Comparison of ENCODE assay signal across 8 cellular contexts in the genomic region with DNA sequence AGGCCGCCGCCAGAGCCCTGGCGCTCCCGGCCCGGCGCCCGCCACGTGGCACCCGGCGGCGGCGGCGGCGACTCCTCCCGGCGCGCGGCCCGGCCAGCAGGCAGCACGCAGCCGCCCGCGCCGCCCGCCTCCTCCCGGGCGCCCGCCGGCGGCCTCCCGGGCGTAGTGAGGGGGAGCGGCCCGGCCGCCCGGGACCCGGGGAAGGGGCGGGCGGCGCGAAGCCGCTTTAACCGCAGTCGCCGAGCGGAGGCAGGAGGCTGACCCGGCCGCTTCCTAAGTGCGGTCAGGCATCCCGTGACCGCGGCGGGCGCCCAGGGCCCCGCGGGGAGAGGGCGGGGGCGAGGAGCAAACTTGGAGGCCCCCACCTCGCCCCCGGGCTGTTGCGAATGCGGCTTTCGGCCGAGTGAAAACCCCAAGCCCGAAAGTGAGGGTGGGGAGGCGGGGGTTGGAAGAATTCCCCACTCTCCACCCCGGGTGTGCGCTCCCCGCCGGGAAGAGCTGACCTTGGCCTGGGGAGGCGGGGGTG. TPM values are rescaled to one million over a fixed set of nuclear protein-coding genes. Genes with fewer than 3 reads are reported as not detected.
A peak's percentile ranks its signal among the peaks of the same experiment; 100 is the strongest.
DNase-seq lines count a peak whose midpoint lies in the region; ATAC-seq and TF ChIP-seq lines count a peak whose summit lies in the region.

No MANE protein-coding gene starts in this region.

- peak; percentile 75 for DNase-seq in SIG-M5 treated with dmso at 0.1 percent for 504 hours (lab: John Stamatoyannopoulos, UW; ENCODE audit: unreplicated experiment)
- no peak for DNase-seq in SIG-M5 (lab: John Stamatoyannopoulos, UW)
- DNase-seq in activated gamma-delta T cell treated with anti-CD3 and anti-CD28 coated beads, Interleukin-2, amount 50 U/mL, for 16 hours (ENCODE audit: low read depth): peak; percentile 22
- peak; percentile 67 for DNase-seq in glutamatergic neuron
- DNase-seq in osteoblast (ENCODE audit: insufficient read length, low spot score, missing footprints): peak; percentile 93
- DNase-seq in NCI-H510A treated with DMSO at 0.1 percent for 48 hours (lab: John Stamatoyannopoulos, UW): no peak

- no peak overlapping the region for H3K27ac Mint-ChIP-seq in glutamatergic neuron (ENCODE audit: unreplicated experiment)

- H3K9me2 ChIP-seq in OCI-LY1 (ENCODE audit: low read depth, low read length): no peaks in the 10 kb centered on the region

- H3K4me1 Mint-ChIP-seq in glutamatergic neuron (ENCODE audit: low read depth, unreplicated experiment): peaks cover 31% of the 10 kb centered on the region

- H4K20me1 ChIP-seq in OCI-LY1 (ENCODE audit: insufficient read depth, low read length) (no peaks in the 10 kb centered on the region), osteoblast (ENCODE audit: insufficient read depth, low read length) (no peaks in the 10 kb centered on the region)

- peaks cover 4% of the 10 kb centered on the region for H3K9me3 Mint-ChIP-seq in glutamatergic neuron (ENCODE audit: unreplicated experiment)

- H3K27me3 ChIP-seq in OCI-LY1 (ENCODE audit: insufficient read depth, low read length) (no peaks in the 10 kb centered on the region; the same call in 1 of the 2 replicates), osteoblast (ENCODE audit: insufficient read depth, low read length) (peaks cover 4% of the 10 kb centered on the region)

- 0 out of 2 replicates have a peak, but pooled peaks cover 3% of the 10 kb centered on the region for H3F3A ChIP-seq in OCI-LY1 (ENCODE audit: insufficient read depth, low read length)

- peak overlapping the region; percentile 69 for H3K4me3 ChIP-seq in OCI-LY1 (ENCODE audit: low read depth, low read length, poor library complexity, severe bottlenecking)
- H3K4me3 ChIP-seq in osteoblast (ENCODE audit: insufficient read depth, low read length): peak overlapping the region; percentile 70

- H3K79me2 ChIP-seq in OCI-LY1 (ENCODE audit: insufficient read depth, low read length) (no peaks in the 10 kb centered on the region), osteoblast (ENCODE audit: insufficient read depth, low read length) (peaks cover 2% of the 10 kb centered on the region)

- TF ChIP-seq CTCF in OCI-LY1 (IDR thresholded peaks at IDR 0.05; ENCODE audit: low read length) (no peak), glutamatergic neuron (IDR thresholded peaks at IDR 0.05; ENCODE audit: partially characterized antibody, unreplicated experiment) (no peak), osteoblast (IDR thresholded peaks at IDR 0.05; ENCODE audit: extremely low read depth, low read depth, low read length) (no peak)

- H3K4me2 ChIP-seq in OCI-LY1 (ENCODE audit: low read length): peak overlapping the region; percentile 74
- H3K4me2 ChIP-seq in osteoblast (ENCODE audit: insufficient read depth, low read length): peak overlapping the region; percentile 66

- H3K27ac ChIP-seq in OCI-LY1 (ENCODE audit: low read depth, low read length, poor library complexity, severe bottlenecking) (no peak overlapping the region), osteoblast (ENCODE audit: low read depth, low read length) (peak overlapping the region; percentile 98)

- peak; percentile 14 for ATAC-seq in HG02973 (IDR thresholded peaks at IDR 0.05; ENCODE audit: unreplicated experiment)

- no peaks in the 10 kb centered on the region for H3K36me3 Mint-ChIP-seq in glutamatergic neuron (ENCODE audit: unreplicated experiment)

- H3K4me1 ChIP-seq in OCI-LY1 (ENCODE audit: insufficient read depth, low read length, severe bottlenecking) (peaks cover 48% of the 10 kb centered on the region), osteoblast (ENCODE audit: insufficient read depth, low read length) (peaks cover 50% of the 10 kb centered on the region)

- no peak overlapping the region for H3K4me3 Mint-ChIP-seq in glutamatergic neuron (ENCODE audit: unreplicated experiment)

- H3K27me3 Mint-ChIP-seq in glutamatergic neuron (ENCODE audit: unreplicated experiment): peaks cover 16% of the 10 kb centered on the region

- H3K36me3 ChIP-seq in OCI-LY1 (ENCODE audit: insufficient read depth, low read length) (no peaks in the 10 kb centered on the region), osteoblast (ENCODE audit: insufficient read depth, low read length) (no peaks in the 10 kb centered on the region)

- H3K9ac ChIP-seq in OCI-LY1 (ENCODE audit: low read length): peak overlapping the region; percentile 53; the same call in 1 of the 2 replicates

- H3K9me3 ChIP-seq in OCI-LY1 (ENCODE audit: low read length): no peaks in the 10 kb centered on the region
- H3K9me3 ChIP-seq in osteoblast (ENCODE audit: low read depth, low read length): no peaks in the 10 kb centered on the region

- no peak overlapping the region for H2AFZ ChIP-seq in OCI-LY1 (ENCODE audit: low read length)
- H2AFZ ChIP-seq in osteoblast (ENCODE audit: low read length): no peak overlapping the region

RNA-seq across cellular contexts. Expression of gene HES1, which starts 1.7 kb away (rescaled TPM):
- total RNA-seq in glutamatergic neuron (ENCODE audit: unreplicated experiment) (0.34 TPM), osteoblast (4.4 and 4.7 TPM in 2 replicates)

Comparison
In these comparisons a context has a peak if more than half of its experiments do, and no peak if none do; other contexts are left out.
1. DNase-seq: peak in SIG-M5 treated with dmso at 0.1 percent for 504 hours (single experiment), activated gamma-delta T cell treated with anti-CD3 and anti-CD28 coated beads, Interleukin-2, amount 50 U/mL, for 16 hours (single experiment), glutamatergic neuron (single experiment) and osteoblast (single experiment); none in SIG-M5 (single experiment) and NCI-H510A treated with DMSO at 0.1 percent for 48 hours (single experiment).